Comparison of ENCODE assay signal across 1 cellular context in genomic region chr3:52281980-52282801, GRCh38.
A peak's percentile ranks its signal among the peaks of the same experiment; 100 is the strongest.
TF ChIP-seq lines count a peak whose summit lies in the region.

No MANE protein-coding gene starts in this region.

TF ChIP-seq in HepG2, 621 proteins besides CTCF, POLR2A, EP300 and RAD21 (continued from another document and continues in another):
- no peak for TF ChIP-seq MYPOP (CRISPR knock-in tag; IDR thresholded peaks at IDR 0.05)
- TF ChIP-seq, protein P1, sequence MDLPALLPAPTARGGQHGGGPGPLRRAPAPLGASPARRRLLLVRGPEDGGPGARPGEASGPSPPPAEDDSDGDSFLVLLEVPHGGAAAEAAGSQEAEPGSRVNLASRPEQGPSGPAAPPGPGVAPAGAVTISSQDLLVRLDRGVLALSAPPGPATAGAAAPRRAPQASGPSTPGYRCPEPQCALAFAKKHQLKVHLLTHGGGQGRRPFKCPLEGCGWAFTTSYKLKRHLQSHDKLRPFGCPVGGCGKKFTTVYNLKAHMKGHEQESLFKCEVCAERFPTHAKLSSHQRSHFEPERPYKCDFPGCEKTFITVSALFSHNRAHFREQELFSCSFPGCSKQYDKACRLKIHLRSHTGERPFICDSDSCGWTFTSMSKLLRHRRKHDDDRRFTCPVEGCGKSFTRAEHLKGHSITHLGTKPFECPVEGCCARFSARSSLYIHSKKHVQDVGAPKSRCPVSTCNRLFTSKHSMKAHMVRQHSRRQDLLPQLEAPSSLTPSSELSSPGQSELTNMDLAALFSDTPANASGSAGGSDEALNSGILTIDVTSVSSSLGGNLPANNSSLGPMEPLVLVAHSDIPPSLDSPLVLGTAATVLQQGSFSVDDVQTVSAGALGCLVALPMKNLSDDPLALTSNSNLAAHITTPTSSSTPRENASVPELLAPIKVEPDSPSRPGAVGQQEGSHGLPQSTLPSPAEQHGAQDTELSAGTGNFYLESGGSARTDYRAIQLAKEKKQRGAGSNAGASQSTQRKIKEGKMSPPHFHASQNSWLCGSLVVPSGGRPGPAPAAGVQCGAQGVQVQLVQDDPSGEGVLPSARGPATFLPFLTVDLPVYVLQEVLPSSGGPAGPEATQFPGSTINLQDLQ (CRISPR knock-in tag; IDR thresholded peaks at IDR 0.05), result no peak
- TF ChIP-seq ZNF839 (CRISPR knock-in tag; IDR thresholded peaks at IDR 0.05; ENCODE audit: borderline replicate concordance), result no peak
- TF ChIP-seq ZNF629 (CRISPR knock-in tag; conservative IDR thresholded peaks at IDR 0.05), result no peak
- no peak for TF ChIP-seq NR2C2 (CRISPR knock-in tag; IDR thresholded peaks at IDR 0.05; ENCODE audit: borderline replicate concordance)
- TF ChIP-seq ZNF598 (CRISPR knock-in tag; IDR thresholded peaks at IDR 0.05; ENCODE audit: borderline replicate concordance), result no peak
- TF ChIP-seq, protein P2, sequence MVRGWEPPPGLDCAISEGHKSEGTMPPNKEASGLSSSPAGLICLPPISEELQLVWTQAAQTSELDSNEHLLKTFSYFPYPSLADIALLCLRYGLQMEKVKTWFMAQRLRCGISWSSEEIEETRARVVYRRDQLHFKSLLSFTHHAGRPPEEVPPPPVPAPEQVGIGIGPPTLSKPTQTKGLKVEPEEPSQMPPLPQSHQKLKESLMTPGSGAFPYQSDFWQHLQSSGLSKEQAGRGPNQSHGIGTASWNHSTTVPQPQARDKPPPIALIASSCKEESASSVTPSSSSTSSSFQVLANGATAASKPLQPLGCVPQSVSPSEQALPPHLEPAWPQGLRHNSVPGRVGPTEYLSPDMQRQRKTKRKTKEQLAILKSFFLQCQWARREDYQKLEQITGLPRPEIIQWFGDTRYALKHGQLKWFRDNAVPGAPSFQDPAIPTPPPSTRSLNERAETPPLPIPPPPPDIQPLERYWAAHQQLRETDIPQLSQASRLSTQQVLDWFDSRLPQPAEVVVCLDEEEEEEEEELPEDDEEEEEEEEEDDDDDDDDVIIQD (CRISPR knock-in tag; IDR thresholded peaks at IDR 0.05; ENCODE audit: low read depth), result no peak
- TF ChIP-seq, protein P3, sequence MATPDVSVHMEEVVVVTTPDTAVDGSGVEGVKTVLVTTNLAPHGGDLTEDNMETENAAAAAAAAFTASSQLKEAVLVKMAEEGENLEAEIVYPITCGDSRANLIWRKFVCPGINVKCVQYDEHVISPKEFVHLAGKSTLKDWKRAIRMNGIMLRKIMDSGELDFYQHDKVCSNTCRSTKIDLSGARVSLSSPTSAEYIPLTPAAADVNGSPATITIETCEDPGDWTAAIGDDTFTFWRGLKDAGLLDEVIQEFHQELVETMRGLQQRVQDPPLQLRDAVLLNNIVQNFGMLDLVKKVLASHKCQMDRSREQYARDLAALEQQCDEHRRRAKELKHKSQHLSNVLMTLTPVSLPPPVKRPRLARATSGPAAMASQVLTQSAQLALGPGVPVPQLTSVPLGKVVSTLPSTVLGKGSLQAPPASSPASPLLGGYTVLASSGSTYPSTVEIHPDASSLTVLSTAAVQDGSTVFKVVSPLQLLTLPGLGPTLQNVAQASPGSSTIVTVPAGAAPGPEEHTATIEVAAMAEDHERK (CRISPR knock-in tag; IDR thresholded peaks at IDR 0.05; ENCODE audit: low read depth), result no peak
- TF ChIP-seq ZNF709 (CRISPR knock-in tag; IDR thresholded peaks at IDR 0.05), result no peak
- TF ChIP-seq ZGPAT (CRISPR knock-in tag; IDR thresholded peaks at IDR 0.05), result no peak
- no peak for TF ChIP-seq KDM3A (CRISPR knock-in tag; IDR thresholded peaks at IDR 0.05; ENCODE audit: low read depth)
- no peak for TF ChIP-seq CSRNP2 (CRISPR knock-in tag; conservative IDR thresholded peaks at IDR 0.05; ENCODE audit: low read depth)
- no peak for TF ChIP-seq ZNF143 (CRISPR knock-in tag; IDR thresholded peaks at IDR 0.05)
- TF ChIP-seq, protein P4, sequence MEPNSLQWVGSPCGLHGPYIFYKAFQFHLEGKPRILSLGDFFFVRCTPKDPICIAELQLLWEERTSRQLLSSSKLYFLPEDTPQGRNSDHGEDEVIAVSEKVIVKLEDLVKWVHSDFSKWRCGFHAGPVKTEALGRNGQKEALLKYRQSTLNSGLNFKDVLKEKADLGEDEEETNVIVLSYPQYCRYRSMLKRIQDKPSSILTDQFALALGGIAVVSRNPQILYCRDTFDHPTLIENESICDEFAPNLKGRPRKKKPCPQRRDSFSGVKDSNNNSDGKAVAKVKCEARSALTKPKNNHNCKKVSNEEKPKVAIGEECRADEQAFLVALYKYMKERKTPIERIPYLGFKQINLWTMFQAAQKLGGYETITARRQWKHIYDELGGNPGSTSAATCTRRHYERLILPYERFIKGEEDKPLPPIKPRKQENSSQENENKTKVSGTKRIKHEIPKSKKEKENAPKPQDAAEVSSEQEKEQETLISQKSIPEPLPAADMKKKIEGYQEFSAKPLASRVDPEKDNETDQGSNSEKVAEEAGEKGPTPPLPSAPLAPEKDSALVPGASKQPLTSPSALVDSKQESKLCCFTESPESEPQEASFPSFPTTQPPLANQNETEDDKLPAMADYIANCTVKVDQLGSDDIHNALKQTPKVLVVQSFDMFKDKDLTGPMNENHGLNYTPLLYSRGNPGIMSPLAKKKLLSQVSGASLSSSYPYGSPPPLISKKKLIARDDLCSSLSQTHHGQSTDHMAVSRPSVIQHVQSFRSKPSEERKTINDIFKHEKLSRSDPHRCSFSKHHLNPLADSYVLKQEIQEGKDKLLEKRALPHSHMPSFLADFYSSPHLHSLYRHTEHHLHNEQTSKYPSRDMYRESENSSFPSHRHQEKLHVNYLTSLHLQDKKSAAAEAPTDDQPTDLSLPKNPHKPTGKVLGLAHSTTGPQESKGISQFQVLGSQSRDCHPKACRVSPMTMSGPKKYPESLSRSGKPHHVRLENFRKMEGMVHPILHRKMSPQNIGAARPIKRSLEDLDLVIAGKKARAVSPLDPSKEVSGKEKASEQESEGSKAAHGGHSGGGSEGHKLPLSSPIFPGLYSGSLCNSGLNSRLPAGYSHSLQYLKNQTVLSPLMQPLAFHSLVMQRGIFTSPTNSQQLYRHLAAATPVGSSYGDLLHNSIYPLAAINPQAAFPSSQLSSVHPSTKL (CRISPR knock-in tag; IDR thresholded peaks at IDR 0.05), result peak; percentile 38
- TF ChIP-seq ZSCAN30 (CRISPR knock-in tag; IDR thresholded peaks at IDR 0.05), result no peak
- TF ChIP-seq, protein P5, sequence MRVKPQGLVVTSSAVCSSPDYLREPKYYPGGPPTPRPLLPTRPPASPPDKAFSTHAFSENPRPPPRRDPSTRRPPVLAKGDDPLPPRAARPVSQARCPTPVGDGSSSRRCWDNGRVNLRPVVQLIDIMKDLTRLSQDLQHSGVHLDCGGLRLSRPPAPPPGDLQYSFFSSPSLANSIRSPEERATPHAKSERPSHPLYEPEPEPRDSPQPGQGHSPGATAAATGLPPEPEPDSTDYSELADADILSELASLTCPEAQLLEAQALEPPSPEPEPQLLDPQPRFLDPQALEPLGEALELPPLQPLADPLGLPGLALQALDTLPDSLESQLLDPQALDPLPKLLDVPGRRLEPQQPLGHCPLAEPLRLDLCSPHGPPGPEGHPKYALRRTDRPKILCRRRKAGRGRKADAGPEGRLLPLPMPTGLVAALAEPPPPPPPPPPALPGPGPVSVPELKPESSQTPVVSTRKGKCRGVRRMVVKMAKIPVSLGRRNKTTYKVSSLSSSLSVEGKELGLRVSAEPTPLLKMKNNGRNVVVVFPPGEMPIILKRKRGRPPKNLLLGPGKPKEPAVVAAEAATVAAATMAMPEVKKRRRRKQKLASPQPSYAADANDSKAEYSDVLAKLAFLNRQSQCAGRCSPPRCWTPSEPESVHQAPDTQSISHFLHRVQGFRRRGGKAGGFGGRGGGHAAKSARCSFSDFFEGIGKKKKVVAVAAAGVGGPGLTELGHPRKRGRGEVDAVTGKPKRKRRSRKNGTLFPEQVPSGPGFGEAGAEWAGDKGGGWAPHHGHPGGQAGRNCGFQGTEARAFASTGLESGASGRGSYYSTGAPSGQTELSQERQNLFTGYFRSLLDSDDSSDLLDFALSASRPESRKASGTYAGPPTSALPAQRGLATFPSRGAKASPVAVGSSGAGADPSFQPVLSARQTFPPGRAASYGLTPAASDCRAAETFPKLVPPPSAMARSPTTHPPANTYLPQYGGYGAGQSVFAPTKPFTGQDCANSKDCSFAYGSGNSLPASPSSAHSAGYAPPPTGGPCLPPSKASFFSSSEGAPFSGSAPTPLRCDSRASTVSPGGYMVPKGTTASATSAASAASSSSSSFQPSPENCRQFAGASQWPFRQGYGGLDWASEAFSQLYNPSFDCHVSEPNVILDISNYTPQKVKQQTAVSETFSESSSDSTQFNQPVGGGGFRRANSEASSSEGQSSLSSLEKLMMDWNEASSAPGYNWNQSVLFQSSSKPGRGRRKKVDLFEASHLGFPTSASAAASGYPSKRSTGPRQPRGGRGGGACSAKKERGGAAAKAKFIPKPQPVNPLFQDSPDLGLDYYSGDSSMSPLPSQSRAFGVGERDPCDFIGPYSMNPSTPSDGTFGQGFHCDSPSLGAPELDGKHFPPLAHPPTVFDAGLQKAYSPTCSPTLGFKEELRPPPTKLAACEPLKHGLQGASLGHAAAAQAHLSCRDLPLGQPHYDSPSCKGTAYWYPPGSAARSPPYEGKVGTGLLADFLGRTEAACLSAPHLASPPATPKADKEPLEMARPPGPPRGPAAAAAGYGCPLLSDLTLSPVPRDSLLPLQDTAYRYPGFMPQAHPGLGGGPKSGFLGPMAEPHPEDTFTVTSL (CRISPR knock-in tag; IDR thresholded peaks at IDR 0.05; ENCODE audit: borderline replicate concordance), result no peak
- no peak for TF ChIP-seq ZNF792 (CRISPR knock-in tag; IDR thresholded peaks at IDR 0.05)
- no peak for TF ChIP-seq ZBTB42 (CRISPR knock-in tag; IDR thresholded peaks at IDR 0.05)
- TF ChIP-seq, protein P6, sequence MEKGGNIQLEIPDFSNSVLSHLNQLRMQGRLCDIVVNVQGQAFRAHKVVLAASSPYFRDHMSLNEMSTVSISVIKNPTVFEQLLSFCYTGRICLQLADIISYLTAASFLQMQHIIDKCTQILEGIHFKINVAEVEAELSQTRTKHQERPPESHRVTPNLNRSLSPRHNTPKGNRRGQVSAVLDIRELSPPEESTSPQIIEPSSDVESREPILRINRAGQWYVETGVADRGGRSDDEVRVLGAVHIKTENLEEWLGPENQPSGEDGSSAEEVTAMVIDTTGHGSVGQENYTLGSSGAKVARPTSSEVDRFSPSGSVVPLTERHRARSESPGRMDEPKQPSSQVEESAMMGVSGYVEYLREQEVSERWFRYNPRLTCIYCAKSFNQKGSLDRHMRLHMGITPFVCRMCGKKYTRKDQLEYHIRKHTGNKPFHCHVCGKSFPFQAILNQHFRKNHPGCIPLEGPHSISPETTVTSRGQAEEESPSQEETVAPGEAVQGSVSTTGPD (CRISPR knock-in tag; IDR thresholded peaks at IDR 0.05), result no peak
- TF ChIP-seq, protein P7, sequence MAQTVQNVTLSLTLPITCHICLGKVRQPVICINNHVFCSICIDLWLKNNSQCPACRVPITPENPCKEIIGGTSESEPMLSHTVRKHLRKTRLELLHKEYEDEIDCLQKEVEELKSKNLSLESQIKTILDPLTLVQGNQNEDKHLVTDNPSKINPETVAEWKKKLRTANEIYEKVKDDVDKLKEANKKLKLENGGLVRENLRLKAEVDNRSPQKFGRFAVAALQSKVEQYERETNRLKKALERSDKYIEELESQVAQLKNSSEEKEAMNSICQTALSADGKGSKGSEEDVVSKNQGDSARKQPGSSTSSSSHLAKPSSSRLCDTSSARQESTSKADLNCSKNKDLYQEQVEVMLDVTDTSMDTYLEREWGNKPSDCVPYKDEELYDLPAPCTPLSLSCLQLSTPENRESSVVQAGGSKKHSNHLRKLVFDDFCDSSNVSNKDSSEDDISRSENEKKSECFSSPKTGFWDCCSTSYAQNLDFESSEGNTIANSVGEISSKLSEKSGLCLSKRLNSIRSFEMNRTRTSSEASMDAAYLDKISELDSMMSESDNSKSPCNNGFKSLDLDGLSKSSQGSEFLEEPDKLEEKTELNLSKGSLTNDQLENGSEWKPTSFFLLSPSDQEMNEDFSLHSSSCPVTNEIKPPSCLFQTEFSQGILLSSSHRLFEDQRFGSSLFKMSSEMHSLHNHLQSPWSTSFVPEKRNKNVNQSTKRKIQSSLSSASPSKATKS (CRISPR knock-in tag; IDR thresholded peaks at IDR 0.05), result no peak
- TF ChIP-seq ZBTB20 (CRISPR knock-in tag; IDR thresholded peaks at IDR 0.05; ENCODE audit: borderline replicate concordance, low read depth), result no peak
- TF ChIP-seq RARA (CRISPR knock-in tag; IDR thresholded peaks at IDR 0.05), result peak; percentile 89
- no peak for TF ChIP-seq FOXM1 (CRISPR knock-in tag; IDR thresholded peaks at IDR 0.05)
- TF ChIP-seq POGZ (CRISPR knock-in tag; IDR thresholded peaks at IDR 0.05), result no peak
- TF ChIP-seq CHD2 (IDR thresholded peaks at IDR 0.05; ENCODE audit: low read depth, low read length), result no peak
- TF ChIP-seq HMGXB4 (CRISPR knock-in tag; IDR thresholded peaks at IDR 0.05; ENCODE audit: borderline replicate concordance in 1 of 2, low read depth in 1 of 2), result no peak
